2 cellular contexts compared by ENCODE assay signal in genomic region chr6:119834418-119834817, GRCh38.
TF ChIP-seq lines count a peak whose summit lies in the region.

No MANE protein-coding gene starts in this region.

TF ChIP-seq in HepG2, 621 proteins besides CTCF, POLR2A, EP300 and RAD21 (continued from another document):
- TF ChIP-seq, protein P1, sequence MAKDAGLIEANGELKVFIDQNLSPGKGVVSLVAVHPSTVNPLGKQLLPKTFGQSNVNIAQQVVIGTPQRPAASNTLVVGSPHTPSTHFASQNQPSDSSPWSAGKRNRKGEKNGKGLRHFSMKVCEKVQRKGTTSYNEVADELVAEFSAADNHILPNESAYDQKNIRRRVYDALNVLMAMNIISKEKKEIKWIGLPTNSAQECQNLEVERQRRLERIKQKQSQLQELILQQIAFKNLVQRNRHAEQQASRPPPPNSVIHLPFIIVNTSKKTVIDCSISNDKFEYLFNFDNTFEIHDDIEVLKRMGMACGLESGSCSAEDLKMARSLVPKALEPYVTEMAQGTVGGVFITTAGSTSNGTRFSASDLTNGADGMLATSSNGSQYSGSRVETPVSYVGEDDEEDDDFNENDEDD (CRISPR knock-in tag; IDR thresholded peaks at IDR 0.05; ENCODE audit: borderline replicate concordance): no peak
- TF ChIP-seq ZNF30 (CRISPR knock-in tag; IDR thresholded peaks at IDR 0.05) (no peak), REXO4 (CRISPR knock-in tag; IDR thresholded peaks at IDR 0.05; ENCODE audit: borderline replicate concordance) (no peak)

TF ChIP-seq in SK-N-SH, 30 proteins besides CTCF, POLR2A, EP300 and RAD21 (continued from another document):
- TF ChIP-seq, protein P2, sequence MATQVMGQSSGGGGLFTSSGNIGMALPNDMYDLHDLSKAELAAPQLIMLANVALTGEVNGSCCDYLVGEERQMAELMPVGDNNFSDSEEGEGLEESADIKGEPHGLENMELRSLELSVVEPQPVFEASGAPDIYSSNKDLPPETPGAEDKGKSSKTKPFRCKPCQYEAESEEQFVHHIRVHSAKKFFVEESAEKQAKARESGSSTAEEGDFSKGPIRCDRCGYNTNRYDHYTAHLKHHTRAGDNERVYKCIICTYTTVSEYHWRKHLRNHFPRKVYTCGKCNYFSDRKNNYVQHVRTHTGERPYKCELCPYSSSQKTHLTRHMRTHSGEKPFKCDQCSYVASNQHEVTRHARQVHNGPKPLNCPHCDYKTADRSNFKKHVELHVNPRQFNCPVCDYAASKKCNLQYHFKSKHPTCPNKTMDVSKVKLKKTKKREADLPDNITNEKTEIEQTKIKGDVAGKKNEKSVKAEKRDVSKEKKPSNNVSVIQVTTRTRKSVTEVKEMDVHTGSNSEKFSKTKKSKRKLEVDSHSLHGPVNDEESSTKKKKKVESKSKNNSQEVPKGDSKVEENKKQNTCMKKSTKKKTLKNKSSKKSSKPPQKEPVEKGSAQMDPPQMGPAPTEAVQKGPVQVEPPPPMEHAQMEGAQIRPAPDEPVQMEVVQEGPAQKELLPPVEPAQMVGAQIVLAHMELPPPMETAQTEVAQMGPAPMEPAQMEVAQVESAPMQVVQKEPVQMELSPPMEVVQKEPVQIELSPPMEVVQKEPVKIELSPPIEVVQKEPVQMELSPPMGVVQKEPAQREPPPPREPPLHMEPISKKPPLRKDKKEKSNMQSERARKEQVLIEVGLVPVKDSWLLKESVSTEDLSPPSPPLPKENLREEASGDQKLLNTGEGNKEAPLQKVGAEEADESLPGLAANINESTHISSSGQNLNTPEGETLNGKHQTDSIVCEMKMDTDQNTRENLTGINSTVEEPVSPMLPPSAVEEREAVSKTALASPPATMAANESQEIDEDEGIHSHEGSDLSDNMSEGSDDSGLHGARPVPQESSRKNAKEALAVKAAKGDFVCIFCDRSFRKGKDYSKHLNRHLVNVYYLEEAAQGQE (IDR thresholded peaks at IDR 0.05; ENCODE audit: low read depth, low read length): no peak
- TF ChIP-seq NFIC (IDR thresholded peaks at IDR 0.05; ENCODE audit: borderline replicate concordance): no peak
